In genomic region chr3:112604536-112604935, GRCh38 we compare ENCODE assay signal across 12 cellular contexts. TPM values are rescaled to one million over a fixed set of nuclear protein-coding genes. Genes with fewer than 3 reads are reported as not detected.
DNase-seq lines count a peak whose midpoint lies in the region; ATAC-seq and TF ChIP-seq lines count a peak whose summit lies in the region.
"Had no signal": no experiment of that assay in that cellular context is flagged by ENCODE, and none has a peak within 500 bp of the region (broad histone marks: within the 10 kb centered on the region; RNA-seq: fewer than 3 reads in every experiment).

No MANE protein-coding gene starts in this region.

- intact Hi-C loops in vagina (cut with DNase I): no loop called here

- H3K27ac Mint-ChIP-seq in neural progenitor cell: peak overlapping the region; percentile 99
- H3K27ac Mint-ChIP-seq: naive thymus-derived CD4-positive, alpha-beta T cell had no signal

- H3K9me3 ChIP-seq in neural progenitor cell (ENCODE audit: low read depth) (no peaks in the 10 kb centered on the region), vagina (no peaks in the 10 kb centered on the region)
- H3K9me3 ChIP-seq: suprapubic skin had no signal

- H3K36me3 ChIP-seq in neural progenitor cell (no peaks in the 10 kb centered on the region), vagina (peaks cover 0 to 13% of the 10 kb centered on the region in 2 donors)
- H3K36me3 ChIP-seq: suprapubic skin had no signal

- H3K9me3 Mint-ChIP-seq in neural progenitor cell: no peaks in the 10 kb centered on the region

- H3K4me2 ChIP-seq in neural progenitor cell: no peak overlapping the region

- no peaks in the 10 kb centered on the region for H3K79me2 ChIP-seq in neural progenitor cell (ENCODE audit: low read depth)

- no peaks in the 10 kb centered on the region for H3F3A ChIP-seq in neural progenitor cell (ENCODE audit: low read depth)

- H2AFZ ChIP-seq in neural progenitor cell (replicated peaks): no peak overlapping the region

- H3K4me3 Mint-ChIP-seq in neural progenitor cell: no peak overlapping the region
- H3K4me3 Mint-ChIP-seq: naive thymus-derived CD4-positive, alpha-beta T cell had no signal

- no peak for ATAC-seq in GM21381 (IDR thresholded peaks at IDR 0.05; ENCODE audit: unreplicated experiment)
- ATAC-seq: naive thymus-derived CD4-positive, alpha-beta T cell had no signal

- H3K27me3 ChIP-seq in neural progenitor cell (no peaks in the 10 kb centered on the region), vagina (no peaks in the 10 kb centered on the region)
- H3K27me3 ChIP-seq: suprapubic skin had no signal

- no peak overlapping the region for H3K27ac ChIP-seq in neural progenitor cell
- H3K27ac ChIP-seq in vagina: no peak overlapping the region
- H3K27ac ChIP-seq: suprapubic skin had no signal

- TF ChIP-seq CTCF in choroid plexus epithelial cell (conservative IDR thresholded peaks at IDR 0.05; ENCODE audit: low read depth, low read length) (no peak), neural progenitor cell (IDR thresholded peaks at IDR 0.05) (no peak), vagina (IDR thresholded peaks at IDR 0.05) (no peak)

- H3K4me1 ChIP-seq in neural progenitor cell (peaks cover 4% of the 10 kb centered on the region), vagina (peaks cover 6% of the 10 kb centered on the region)
- H3K4me1 ChIP-seq: suprapubic skin had no signal

- no peaks in the 10 kb centered on the region for H4K20me1 ChIP-seq in neural progenitor cell (ENCODE audit: low read depth)

- no peak overlapping the region for H3K4me3 ChIP-seq in choroid plexus epithelial cell (ENCODE audit: low read depth, low read length)
- no peak overlapping the region for H3K4me3 ChIP-seq in neural progenitor cell
- no peak overlapping the region for H3K4me3 ChIP-seq in vagina
- H3K4me3 ChIP-seq: suprapubic skin had no signal

- peaks cover 3% of the 10 kb centered on the region for H3K27me3 Mint-ChIP-seq in neural progenitor cell (ENCODE audit: insufficient read depth, low read depth)

- peaks cover 1% of the 10 kb centered on the region for H3K36me3 Mint-ChIP-seq in neural progenitor cell
- H3K36me3 Mint-ChIP-seq: naive thymus-derived CD4-positive, alpha-beta T cell had no signal

- H3K4me1 Mint-ChIP-seq in neural progenitor cell: peaks cover 80% of the 10 kb centered on the region

- H3K9ac ChIP-seq in neural progenitor cell: no peak overlapping the region

- no peak for TF ChIP-seq POLR2A in vagina (IDR thresholded peaks at IDR 0.05)

- DNase-seq in Daoy (ENCODE audit: low read depth) (peak; percentile 88), MV-4-11 (lab: John Stamatoyannopoulos, UW) (peak; percentile 36), choroid plexus epithelial cell (ENCODE audit: low read depth) (peak; percentile 97), neural progenitor cell (ENCODE audit: low spot score) (no peak), NCI-H345 treated with DMSO at 0.1 percent for 48 hours (lab: John Stamatoyannopoulos, UW; ENCODE audit: unreplicated experiment) (no peak), vagina (ENCODE audit: extremely low spot score in 2 of 2) (no peak), NCI-H2081 treated with DMSO at 0.1 percent for 48 hours (lab: John Stamatoyannopoulos, UW) (no peak)
- DNase-seq: naive thymus-derived CD4-positive, alpha-beta T cell; NCI-H1092 treated with DMSO at 0.1 percent for 48 hours; stimulated activated CD4-positive, alpha-beta T cell treated with anti-CD3 and anti-CD28 coated beads, Interleukin-2, amount 100 ng/mL, for 24 hours had no signal

RNA-seq across cellular contexts. Expression of gene CCDC80, which starts 36.4 kb away (rescaled TPM):
- 60.9 and 77.8 TPM in 2 replicates for total RNA-seq in Daoy (2014; rRNA removed; shearing (Covaris generic))
- total RNA-seq in neural progenitor cell (ENCODE audit: low replicate concordance): 14.7 and 21.5 TPM in 2 replicates
- total RNA-seq in vagina: 51.6 TPM

RNA-seq across cellular contexts. Expression of gene SLC35A5, which starts 42.7 kb away (rescaled TPM):
- total RNA-seq in Daoy (2014; rRNA removed; shearing (Covaris generic)): 36.3 and 56.1 TPM in 2 replicates
- total RNA-seq in neural progenitor cell (ENCODE audit: low replicate concordance) (35.9 and 59.7 TPM in 2 replicates), vagina (12.8 TPM)

RNA-seq across cellular contexts. Expression of gene ATG3, which starts 42.8 kb away (rescaled TPM):
- 93.4 and 93.7 TPM in 2 replicates for total RNA-seq in Daoy (2014; rRNA removed; shearing (Covaris generic))
- total RNA-seq in neural progenitor cell (ENCODE audit: low replicate concordance): 32.1 and 55.8 TPM in 2 replicates
- total RNA-seq in vagina: 56.5 TPM

Comparison
In these comparisons a context has a peak if more than half of its experiments do, and no peak if none do; other contexts are left out.
1. DNase-seq: peak in Daoy (single experiment), MV-4-11 (single experiment) and choroid plexus epithelial cell (single experiment); none in neural progenitor cell (single experiment), NCI-H345 treated with DMSO at 0.1 percent for 48 hours (single experiment), vagina (0 of 2) and NCI-H2081 treated with DMSO at 0.1 percent for 48 hours (single experiment).